ENCODE assay signal across 8 cellular contexts in the genomic region with DNA sequence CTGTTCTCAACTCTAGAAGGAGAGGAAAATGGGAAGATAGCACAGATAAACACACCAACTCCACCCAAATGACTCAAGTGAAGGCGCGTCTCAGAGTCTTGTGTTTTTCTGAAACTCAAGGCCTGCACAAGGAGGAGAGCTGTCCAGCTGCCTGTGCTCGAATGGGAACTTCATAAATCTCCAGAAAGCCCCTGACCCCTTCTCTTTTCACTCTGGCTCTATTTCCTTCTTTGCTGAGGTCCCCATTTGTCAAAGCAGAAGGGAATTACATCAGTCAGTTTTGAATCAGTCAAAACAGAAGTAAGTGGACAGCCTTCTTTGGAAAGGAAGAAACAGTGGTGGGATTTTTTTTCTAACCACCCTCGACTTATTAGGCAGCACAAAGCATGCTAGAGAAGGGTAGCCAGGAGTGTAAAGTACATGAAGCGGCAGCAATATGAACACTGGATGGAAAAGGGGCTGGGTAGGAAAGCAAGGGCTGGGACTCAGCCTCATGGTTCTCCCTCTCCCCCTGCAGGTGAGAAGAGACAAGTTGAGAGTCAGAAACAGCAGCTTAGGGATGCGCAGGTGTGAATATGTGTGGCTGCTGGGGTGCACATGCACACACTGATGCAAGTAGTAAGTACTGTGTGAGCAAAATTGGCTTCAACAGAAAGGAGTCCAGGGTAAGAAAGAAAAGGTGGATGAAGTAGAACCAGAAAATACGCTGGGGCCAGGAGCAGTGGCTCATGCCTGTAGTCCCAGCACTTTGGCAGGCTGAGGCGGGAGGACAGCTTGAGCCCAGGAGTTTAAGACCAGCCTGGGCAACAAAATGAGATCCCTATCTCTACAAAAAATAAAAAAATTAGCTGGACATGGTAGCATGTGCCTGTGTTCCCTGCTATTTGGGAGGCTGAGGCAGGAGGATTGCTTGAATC. TPM values are rescaled to one million over a fixed set of nuclear protein-coding genes. Genes with fewer than 3 reads are reported as not detected.
DNase-seq lines count a peak whose midpoint lies in the region; ATAC-seq and TF ChIP-seq lines count a peak whose summit lies in the region.

No MANE protein-coding gene starts in this region.

- no peaks in the 10 kb centered on the region for H3K36me3 Mint-ChIP-seq in nephron progenitor cell (ENCODE audit: low read depth)
- no peaks in the 10 kb centered on the region for H3K36me3 Mint-ChIP-seq in T-cell

- POLR2A ChIA-PET in T-cell (lab: Charles Lee), result no interaction called here

- CTCF ChIA-PET in T-cell (lab: Charles Lee), result interaction anchor here (0.7 to 1.0 kb wide), 2 partner anchors 16 to 187 kb away, joined by 4 to 7 read pairs; a partner anchor contains a TSS

- TF ChIP-seq CTCF in AG09309 (IDR thresholded peaks at IDR 0.05; ENCODE audit: control insufficient read depth, insufficient read depth, low read depth, low read length, missing control alignments), result peak; percentile 27
- peak; percentile 58 for TF ChIP-seq CTCF in brain microvascular endothelial cell (IDR thresholded peaks at IDR 0.05; ENCODE audit: low read depth, low read length, missing control alignments)
- peak; percentile 45 for TF ChIP-seq CTCF in nephron progenitor cell (IDR thresholded peaks at IDR 0.05)

- peaks cover 5% of the 10 kb centered on the region for H3K9me3 Mint-ChIP-seq in nephron progenitor cell
- H3K9me3 Mint-ChIP-seq in T-cell, result no peaks in the 10 kb centered on the region

- peaks cover 22% of the 10 kb centered on the region for H3K27me3 Mint-ChIP-seq in nephron progenitor cell (ENCODE audit: low read depth, poor library complexity)
- H3K27me3 Mint-ChIP-seq in T-cell, result peaks cover 19 to 23% of the 10 kb centered on the region in 2 donors

- peaks cover 5% of the 10 kb centered on the region for H3K27me3 ChIP-seq in brain microvascular endothelial cell (replicated peaks)

- DNase-seq in AG09309 (ENCODE audit: low read depth) (no peak), NCI-H128 (lab: John Stamatoyannopoulos, UW; ENCODE audit: unreplicated experiment) (peak; percentile 17), brain microvascular endothelial cell (no peak), nephron progenitor cell (no peak), SKM-1 treated with dmso at 0.1 percent for 144 hours (lab: John Stamatoyannopoulos, UW; ENCODE audit: unreplicated experiment) (no peak), T-cell (no peak), NCI-H187 (lab: John Stamatoyannopoulos, UW) (no peak)

- in situ Hi-C loops in brain microvascular endothelial cell (cut with HindIII; ENCODE audit: low pct_ligation_motif_present, low sequenced_read_pairs), result no loop called here

- no peaks in the 10 kb centered on the region for H3K36me3 ChIP-seq in brain microvascular endothelial cell (replicated peaks)

- ATAC-seq in GM18907 (IDR thresholded peaks at IDR 0.05; ENCODE audit: unreplicated experiment), result peak; percentile 51
- ATAC-seq in T-cell (replicated peaks in 1 of 4), result no peak

- H3K4me1 Mint-ChIP-seq in nephron progenitor cell (peaks cover 67% of the 10 kb centered on the region), T-cell (peaks cover 0 to 2% (median 2%) of the 10 kb centered on the region in 3 donors)

- H3K4me3 ChIP-seq in AG09309 (ENCODE audit: control insufficient read depth, low read depth, low read length) (no peak overlapping the region), brain microvascular endothelial cell (ENCODE audit: low read depth, low read length) (no peak overlapping the region)

- H3K27ac ChIP-seq in brain microvascular endothelial cell, result no peak overlapping the region

- peak overlapping the region; percentile 1 for H3K27ac Mint-ChIP-seq in nephron progenitor cell
- H3K27ac Mint-ChIP-seq in T-cell, result no peak overlapping the region

- H3K4me3 Mint-ChIP-seq in nephron progenitor cell (peak overlapping the region; percentile 5), T-cell (no peak overlapping the region)

RNA-seq across cellular contexts. Expression of a gene that starts 36.6 kb away (rescaled TPM):
- total RNA-seq in T-cell, result 10 to 100 TPM in 4 of 5 donors, 1 to 10 TPM in 1; 8.6 to 17.7 (median 16.1) TPM
